9 cellular contexts compared by ENCODE assay signal in the genomic region with DNA sequence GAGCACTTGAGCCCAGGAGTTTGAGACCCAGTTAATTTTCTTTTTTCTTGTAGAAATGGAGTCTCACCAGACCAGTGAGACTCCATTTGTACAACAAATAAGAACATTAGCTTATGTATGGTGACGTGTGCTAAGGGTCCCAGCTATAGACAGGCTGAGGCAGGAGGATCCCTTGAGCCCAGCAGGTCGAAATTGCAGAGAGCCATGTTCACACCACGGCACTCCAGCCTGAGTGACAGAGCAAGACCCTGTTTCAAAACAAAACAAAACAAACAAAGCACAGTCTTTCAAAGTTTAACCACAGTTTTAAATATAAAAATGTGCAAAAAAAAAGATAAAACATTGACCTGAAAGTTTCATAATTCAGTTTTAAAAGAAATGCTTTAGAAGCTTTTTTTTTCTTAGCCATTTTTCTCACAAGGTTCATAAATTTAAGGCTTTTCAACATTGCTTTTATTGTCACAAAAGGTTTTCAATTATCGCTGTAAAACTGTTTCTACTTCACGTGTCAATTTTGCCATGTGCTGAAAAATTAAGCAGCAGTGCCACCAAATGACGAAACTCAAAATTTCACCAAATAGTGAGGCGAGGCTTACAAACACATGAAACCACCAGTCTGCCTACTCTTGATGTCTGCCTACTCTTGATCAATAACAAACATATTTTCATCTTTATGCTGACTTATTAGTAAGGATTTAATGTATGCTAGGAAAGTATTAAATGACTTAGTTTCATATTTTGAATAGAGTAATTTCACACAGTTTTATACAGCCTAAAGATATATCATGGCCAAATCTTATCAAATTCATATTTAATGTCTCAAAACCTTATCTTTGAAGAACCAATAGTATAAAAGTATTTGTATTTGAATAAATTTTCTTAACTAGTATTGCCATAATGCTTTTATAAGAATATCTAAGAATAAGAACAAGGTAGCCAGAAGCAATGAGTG.
DNase-seq lines count a peak whose midpoint lies in the region; ATAC-seq, FAIRE-seq and TF ChIP-seq lines count a peak whose summit lies in the region.
"Had no signal": no experiment of that assay in that cellular context is flagged by ENCODE, and none has a peak within 500 bp of the region (broad histone marks: within the 10 kb centered on the region; RNA-seq: fewer than 3 reads in every experiment).

No MANE protein-coding gene starts in this region.

- ATAC-seq in HG02610 (IDR thresholded peaks at IDR 0.05; ENCODE audit: unreplicated experiment), result peak; percentile 89

- FAIRE-seq in frontal cortex (lab: Jason Lieb, UNC), result peak; percentile 94

- H2BK5ac ChIP-seq in trophoblast cell (ENCODE audit: low read depth, low read length, poor library complexity), result no peak overlapping the region

- no peak overlapping the region for H3K18ac ChIP-seq in trophoblast cell (ENCODE audit: low read length)

- H3K4me1 ChIP-seq in trophoblast cell (ENCODE audit: control insufficient read depth in 1 of 2, insufficient read depth in 2 of 2, low read length in 2 of 2), result no peaks in the 10 kb centered on the region

- no peaks in the 10 kb centered on the region for H3K9me3 ChIP-seq in trophoblast cell (ENCODE audit: insufficient read depth, low read depth, low read length)
- H3K9me3 ChIP-seq: SJSA1 had no signal

- no peak overlapping the region for H3K23ac ChIP-seq in trophoblast cell (ENCODE audit: low read length)

- H3K27me3 ChIP-seq in trophoblast cell (ENCODE audit: insufficient read depth, low read length), result no peaks in the 10 kb centered on the region
- H3K27me3 ChIP-seq: SJSA1 had no signal

- H2AK5ac ChIP-seq in trophoblast cell (ENCODE audit: low read length), result no peak overlapping the region

- no peak overlapping the region for H3K4me2 ChIP-seq in trophoblast cell (ENCODE audit: low read length)

- no CpG with 5 or more reads among the region's 7 CpGs for WGBS in trophoblast cell (ENCODE audit: extremely low coverage, insufficient coverage, insufficient read length)

- H3K4ac ChIP-seq in trophoblast cell (ENCODE audit: low read depth, low read length), result no peak overlapping the region

- H3K14ac ChIP-seq in trophoblast cell (ENCODE audit: low read length), result no peak overlapping the region

- peak overlapping the region; percentile 93 for H2BK12ac ChIP-seq in trophoblast cell (ENCODE audit: low read length)

- H4K12ac ChIP-seq in trophoblast cell (ENCODE audit: low read depth, low read length), result no peak overlapping the region

- H3K79me2 ChIP-seq in trophoblast cell (ENCODE audit: control insufficient read depth, insufficient read depth, low read length, poor library complexity), result no peaks in the 10 kb centered on the region

- H2AFZ ChIP-seq in trophoblast cell (ENCODE audit: insufficient read depth, low read length, poor library complexity), result no peak overlapping the region

- DNase-seq in AG10803 (ENCODE audit: low read depth) (peak; percentile 64), GM12865 (ENCODE audit: low read depth) (peak; percentile 77), NCI-H128 (lab: John Stamatoyannopoulos, UW; ENCODE audit: unreplicated experiment) (peak; percentile 6), frontal cortex (ENCODE audit: low spot score in 2 of 2) (peak; percentile 32 to 38), trophoblast cell (peak; percentile 24 to 73), GF-D8 (lab: John Stamatoyannopoulos, UW) (no peak)
- peak; percentile 24 for DNase-seq in activated CD4-positive, alpha-beta T cell treated with anti-CD3 and anti-CD28 coated beads for 48 hours

- no peak overlapping the region for H2BK120ac ChIP-seq in trophoblast cell (ENCODE audit: insufficient read depth, low read length, poor library complexity)

- no peak overlapping the region for H3K4me3 ChIP-seq in AG10803 (ENCODE audit: low read length)
- no peak overlapping the region for H3K4me3 ChIP-seq in GM12865 (ENCODE audit: low read depth, low read length)
- H3K4me3 ChIP-seq in trophoblast cell (ENCODE audit: low read depth, low read length), result no peak overlapping the region
- H3K4me3 ChIP-seq: SJSA1 had no signal

- peaks cover 2% of the 10 kb centered on the region in 2 experiments for H3K36me3 ChIP-seq in trophoblast cell (ENCODE audit: control insufficient read depth in 1 of 2, insufficient read depth in 2 of 2, low read length in 2 of 2)
- H3K36me3 ChIP-seq: SJSA1 had no signal

- no peak overlapping the region for H4K91ac ChIP-seq in trophoblast cell (ENCODE audit: low read depth, low read length)

- H3K79me1 ChIP-seq in trophoblast cell (ENCODE audit: low read length), result no peaks in the 10 kb centered on the region

- TF ChIP-seq CTCF in AG10803 (conservative IDR thresholded peaks at IDR 0.05; ENCODE audit: low read length), result peak; percentile 64
- TF ChIP-seq CTCF in GM12865 (IDR thresholded peaks at IDR 0.05; ENCODE audit: insufficient read depth, low read depth, low read length, missing control alignments), result peak; percentile 49

- H3K27ac ChIP-seq in trophoblast cell (ENCODE audit: low read depth, low read length), result no peak overlapping the region
- H3K27ac ChIP-seq: SJSA1 had no signal

- H3K9ac ChIP-seq in trophoblast cell (ENCODE audit: low read length), result no peak overlapping the region

- no peak overlapping the region for H4K8ac ChIP-seq in trophoblast cell (ENCODE audit: low read depth, low read length)
